ENCODE assay signal across 9 cellular contexts in the genomic region with DNA sequence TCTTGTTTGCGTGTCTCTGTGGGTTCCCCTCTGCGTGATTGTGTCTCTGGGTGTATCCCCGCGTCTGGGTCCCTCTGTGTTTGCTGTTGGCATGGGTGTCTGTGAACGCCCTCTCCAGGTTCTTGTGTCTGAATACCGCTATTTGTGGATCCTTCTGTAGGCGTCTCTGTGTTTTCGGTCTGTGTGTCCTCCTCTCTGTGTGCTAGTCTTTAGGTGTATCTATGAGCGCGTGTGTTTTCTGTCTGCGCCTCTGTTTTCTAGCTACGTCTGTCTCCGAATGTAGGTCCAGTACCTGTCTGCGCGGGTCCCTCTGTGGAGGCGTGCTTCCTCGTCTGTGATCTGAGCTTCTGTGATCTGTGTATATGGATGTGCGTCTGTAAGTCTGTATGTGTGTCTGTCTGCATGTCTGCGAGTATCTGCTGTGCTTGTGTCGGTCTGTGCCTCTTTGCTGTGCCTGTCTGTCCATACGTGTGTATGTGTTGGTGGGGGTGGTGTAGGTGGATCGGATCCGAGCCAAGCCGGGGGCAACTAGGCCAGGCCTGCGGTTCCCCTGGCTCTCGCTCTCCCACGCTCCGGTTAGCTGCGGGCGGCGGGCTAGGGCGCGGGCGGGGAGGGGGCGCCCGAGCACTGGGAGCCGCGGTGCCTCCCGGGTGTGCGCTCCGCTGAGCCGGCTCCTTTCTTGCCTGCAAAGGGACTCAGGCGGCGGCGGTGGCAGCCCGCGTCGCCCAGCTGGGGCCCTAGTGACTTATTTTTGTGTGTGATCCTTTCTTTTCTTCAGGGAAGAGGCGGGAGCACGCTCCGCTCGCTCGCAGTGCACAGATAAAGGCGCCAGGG.
A peak's percentile ranks its signal among the peaks of the same experiment; 100 is the strongest.
DNase-seq lines count a peak whose midpoint lies in the region; ATAC-seq, FAIRE-seq and TF ChIP-seq lines count a peak whose summit lies in the region.
"Had no signal": no experiment of that assay in that cellular context is flagged by ENCODE, and none has a peak within 500 bp of the region (broad histone marks: within the 10 kb centered on the region; RNA-seq: fewer than 3 reads in every experiment).

No MANE protein-coding gene starts in this region.

- no peaks in the 10 kb centered on the region; the same call in 1 of the 2 replicates for H4K20me1 ChIP-seq in GM12878 (ENCODE audit: control insufficient read depth, insufficient read depth)

- H3K4me3 ChIP-seq in GM12878 (peak overlapping the region; percentile 52; the same call in 1 of the 2 replicates), iPS-18c (ENCODE audit: insufficient read depth, low read depth, low read length) (peak overlapping the region; percentile 51), stomach smooth muscle (ENCODE audit: low read length in 2 of 2) (peak overlapping the region; percentile 62 to 72)

- peak overlapping the region; percentile 90 for H3K4me2 ChIP-seq in GM12878 (ENCODE audit: control insufficient read depth, insufficient read depth)

- TF ChIP-seq POLR2A in GM12878 (IDR thresholded peaks at IDR 0.05; ENCODE audit: low read depth, low read length): no peak

- no TSS peak for BruUV-seq in GM12878 (replicated peaks; lab: Mats Ljungman, UMichigan)

- H2AFZ ChIP-seq in GM12878 (ENCODE audit: control insufficient read depth, low read depth, low read length): peak overlapping the region; percentile 15

- ATAC-seq in HG03280 (IDR thresholded peaks at IDR 0.05; ENCODE audit: unreplicated experiment): peak; percentile 37
- peak; percentile 66 for ATAC-seq in GM12878
- ATAC-seq in GM21619 (IDR thresholded peaks at IDR 0.05; ENCODE audit: unreplicated experiment): no peak

- H3K9ac ChIP-seq in GM12878 (ENCODE audit: control insufficient read depth, insufficient read depth, low read length) (no peak overlapping the region), stomach smooth muscle (ENCODE audit: low read length in 2 of 2) (peak overlapping the region in 1 of 2 donors; percentile 28)

- peak in 1 of 3 experiments; percentile 23; a peak in 1 of 6 replicates for TF ChIP-seq CTCF in GM12878 (IDR thresholded peaks at IDR 0.05 in 2 of 3, conservative IDR thresholded peaks at IDR 0.05 in 1 of 3; ENCODE audit: control insufficient read depth in 2 of 3, extremely low read depth in 1 of 3, insufficient read depth in 1 of 3, low read depth in 3 of 3, low read length in 3 of 3)

- RAD21 ChIA-PET in GM12878 (lab: Charles Lee; ENCODE audit: unreplicated experiment): interaction anchor here (0.9 kb wide), 1 partner anchor 206 kb away, joined by 3 read pairs; no protein-coding TSS in a partner anchor

- intact Hi-C loops in GM12878 (cut with micrococcal nuclease; ENCODE audit: unreplicated experiment): no loop called here

- 2% methylated on average over 54 of the region's 54 CpGs for WGBS in GM12878 (ENCODE audit: insufficient coverage, insufficient replicate concordance, low lambda C conversion rate, missing lambda C conversion rate)

- H3K27me3 ChIP-seq in GM12878 (replicated peaks in 1 of 2; ENCODE audit: control insufficient read depth in 2 of 2, insufficient read depth in 2 of 2, low read length in 1 of 2) (peaks cover 3 to 19% of the 10 kb centered on the region in 2 experiments; a peak in 3 of 4 replicates), stomach smooth muscle (ENCODE audit: control insufficient read depth in 1 of 2, insufficient read depth in 2 of 2, low read length in 2 of 2) (peaks cover 47 to 52% of the 10 kb centered on the region in 2 donors)

- no peaks in the 10 kb centered on the region for H3K9me3 ChIP-seq in GM12878 (replicated peaks; ENCODE audit: control insufficient read depth, insufficient read depth, low read length)
- no peaks in the 10 kb centered on the region for H3K9me3 ChIP-seq in iPS-18c (ENCODE audit: control insufficient read depth, insufficient read depth, low read length)
- no peaks in the 10 kb centered on the region for H3K9me3 ChIP-seq in stomach smooth muscle (ENCODE audit: control insufficient read depth in 2 of 2, low read length in 2 of 2)

- POLR2A ChIA-PET in GM12878 (lab: Charles Lee): interaction anchor here (0.8 kb wide), 1 partner anchor 53 kb away, joined by 4 read pairs; no protein-coding TSS in a partner anchor

- CTCF ChIA-PET in GM12878 (lab: Yijun Ruan, JAX): interaction anchor here (1.1 to 1.5 kb wide), 3 partner anchors 10 to 110 kb away, joined by 3 read pairs; no protein-coding TSS in a partner anchor

- H3K4me1 ChIP-seq in GM12878 (ENCODE audit: control insufficient read depth, insufficient read depth, low read length) (peaks cover 14% of the 10 kb centered on the region), stomach smooth muscle (ENCODE audit: control insufficient read depth, insufficient read depth, low read length) (peaks cover 18% of the 10 kb centered on the region)

- 0 out of 2 replicates have a peak, but pooled peaks have one; percentile 13 for TF ChIP-seq RAD21 in GM12878 (IDR thresholded peaks at IDR 0.05; ENCODE audit: insufficient read depth, low read depth, low read length)

- H3K36me3 ChIP-seq in GM12878 (ENCODE audit: control insufficient read depth in 2 of 2, insufficient read depth in 2 of 2, low read length in 1 of 2): no peaks in the 10 kb centered on the region
- H3K36me3 ChIP-seq in stomach smooth muscle (ENCODE audit: control insufficient read depth in 2 of 2, insufficient read depth in 2 of 2, low read length in 2 of 2): no peaks in the 10 kb centered on the region

- H3K79me2 ChIP-seq in GM12878 (ENCODE audit: control insufficient read depth, insufficient read depth, low read length): no peaks in the 10 kb centered on the region

- peak; percentile 44 for FAIRE-seq in GM12878 (lab: Jason Lieb, UNC)

- TF ChIP-seq EP300 in GM12878 (IDR thresholded peaks at IDR 0.05; ENCODE audit: borderline replicate concordance in 1 of 2, control insufficient read depth in 1 of 2, low read depth in 2 of 2, low read length in 2 of 2): no peak

- SMC1A ChIA-PET in GM12878 (lab: Charles Lee; ENCODE audit: uncharacterized antibody, unreplicated experiment): interaction anchor here (0.6 to 1.5 kb wide), 4 partner anchors 15 to 145 kb away, joined by 3 to 5 read pairs (median 3); no protein-coding TSS in a partner anchor

- DNase-seq in NCI-H510A treated with DMSO at 0.1 percent for 48 hours (lab: John Stamatoyannopoulos, UW) (peak; percentile 11), NCI-H510A (lab: John Stamatoyannopoulos, UW) (no peak), GM12878 (ENCODE audit: low read depth, low spot score) (no peak), HT-29 (ENCODE audit: low spot score) (no peak)
- DNase-seq: DND-41 had no signal

- no peak overlapping the region for H3K27ac ChIP-seq in GM12878 (ENCODE audit: control insufficient read depth, insufficient read depth)
- no peak overlapping the region for H3K27ac ChIP-seq in stomach smooth muscle (ENCODE audit: low read length)

- in situ Hi-C loops in GM12878 (cut with MboI): no loop called here

TF ChIP-seq in GM12878, 131 proteins besides CTCF, POLR2A, EP300 and RAD21:
- TF ChIP-seq EGR1 (IDR thresholded peaks at IDR 0.05; ENCODE audit: borderline replicate concordance in 1 of 2, low read depth in 2 of 2, low read length in 2 of 2) (peak in 1 of 2 experiments; percentile 56; a peak in 1 of 3 replicates), IKZF2 (IDR thresholded peaks at IDR 0.05) (no peak), RFX5 (IDR thresholded peaks at IDR 0.05; ENCODE audit: low read depth, low read length) (no peak), RUNX3 (IDR thresholded peaks at IDR 0.05; ENCODE audit: low read length) (peak; percentile 46; the same call in 1 of the 2 replicates), BCL11A (IDR thresholded peaks at IDR 0.05; ENCODE audit: low read depth, low read length) (0 out of 2 replicates have a peak, but pooled peaks have one; percentile 9), SUZ12 (IDR thresholded peaks at IDR 0.05; ENCODE audit: unreplicated experiment) (peak; percentile 2), WRNIP1 (IDR thresholded peaks at IDR 0.05; ENCODE audit: borderline replicate concordance, low read depth, low read length) (no peak), SMC3 (IDR thresholded peaks at IDR 0.05; ENCODE audit: borderline replicate concordance, low read length) (peak; percentile 28; the same call in 1 of the 2 replicates)
